ENCODE assay signal across 1 cellular context in genomic region chr17:72640415-72641165, GRCh38.
TF ChIP-seq lines count a peak whose summit lies in the region.

No MANE protein-coding gene starts in this region.

TF ChIP-seq in WTC11, 78 proteins besides CTCF, POLR2A, EP300 and RAD21 (continued from another document):
- no peak for TF ChIP-seq PREB (CRISPR knock-in tag; IDR thresholded peaks at IDR 0.05; ENCODE audit: borderline replicate concordance)
- TF ChIP-seq RORB (CRISPR knock-in tag; IDR thresholded peaks at IDR 0.05) = no peak
- no peak for TF ChIP-seq ESRRA (CRISPR knock-in tag; IDR thresholded peaks at IDR 0.05; ENCODE audit: borderline replicate concordance)
- TF ChIP-seq AFF4 (CRISPR knock-in tag; IDR thresholded peaks at IDR 0.05; ENCODE audit: borderline replicate concordance) = no peak
- TF ChIP-seq NR1H2 (CRISPR knock-in tag; IDR thresholded peaks at IDR 0.05) = no peak
- no peak for TF ChIP-seq E2F5 (CRISPR knock-in tag; IDR thresholded peaks at IDR 0.05)
- TF ChIP-seq JUN (CRISPR knock-in tag; IDR thresholded peaks at IDR 0.05) = no peak
- no peak for TF ChIP-seq ZNF423 (CRISPR knock-in tag; IDR thresholded peaks at IDR 0.05)
- TF ChIP-seq ETV6 (CRISPR knock-in tag; IDR thresholded peaks at IDR 0.05) = no peak
- no peak for TF ChIP-seq FOXJ3 (CRISPR knock-in tag; IDR thresholded peaks at IDR 0.05; ENCODE audit: borderline replicate concordance)
